Comparison of ENCODE assay signal across 10 cellular contexts in the genomic region with DNA sequence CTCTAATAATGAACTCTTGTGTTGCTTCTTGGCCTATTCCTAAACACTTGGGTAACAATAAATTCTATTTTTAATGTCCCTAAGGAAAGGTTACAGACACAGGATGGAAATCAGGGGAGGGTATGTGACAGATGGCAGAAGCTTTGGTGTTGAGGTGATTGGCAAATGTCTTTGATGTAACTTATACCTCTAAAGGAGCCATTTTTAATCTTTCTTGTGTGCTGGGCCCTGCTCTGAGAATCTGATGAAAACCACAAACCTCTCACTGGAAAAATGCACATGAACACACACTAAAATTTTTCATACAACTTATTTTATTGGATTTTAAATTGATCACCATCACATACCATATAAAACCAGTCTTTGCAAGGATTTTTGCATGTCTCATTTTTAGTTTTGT.
"Had no signal": no experiment of that assay in that cellular context is flagged by ENCODE, and none has a peak within 500 bp of the region (broad histone marks: within the 10 kb centered on the region; RNA-seq: fewer than 3 reads in every experiment).

No MANE protein-coding gene starts in this region.

- H3K4me3 ChIP-seq: GM23338 had no signal

- DNase-seq: H9, HCEC 1CT, IMR-90, Karpas-422, KBM-7 had no signal

- H3K27ac ChIP-seq: KMS-11 had no signal

- H3K27ac Mint-ChIP-seq: GM23338, H9 had no signal

- FAIRE-seq: H1, H54, HTR-8/SVneo had no signal

- H3K4me3 Mint-ChIP-seq: GM23338, H9 had no signal

- ATAC-seq: GM23338 had no signal
